In the genomic region with DNA sequence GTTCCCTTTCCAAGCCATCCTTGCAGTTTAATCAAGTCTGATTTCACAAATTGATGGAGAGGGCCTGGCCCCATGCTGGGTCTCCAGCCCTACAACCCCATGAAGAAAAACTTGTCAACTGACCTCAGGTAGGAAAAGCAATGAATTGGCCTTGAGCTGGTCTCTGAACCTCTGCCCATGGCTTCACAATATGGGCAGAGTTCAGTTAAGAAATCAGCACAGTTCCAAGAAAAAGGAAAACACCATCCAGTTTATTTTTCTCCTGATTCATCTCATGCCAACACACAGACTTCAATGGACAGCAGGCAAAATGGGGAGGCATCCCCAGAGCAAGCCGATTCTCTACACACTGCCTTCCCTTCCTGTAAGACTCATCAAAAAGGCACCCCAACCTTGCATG, we compare ENCODE assay signal across 36 cellular contexts. TPM values are rescaled to one million over a fixed set of nuclear protein-coding genes. Genes with fewer than 3 reads are reported as not detected.
"Had no signal": no experiment of that assay in that cellular context is flagged by ENCODE, and none has a peak within 500 bp of the region (broad histone marks: within the 10 kb centered on the region; RNA-seq: fewer than 3 reads in every experiment).

No MANE protein-coding gene starts in this region.

- H3K9me3 ChIP-seq: body of pancreas, breast epithelium, Peyer's patch, SJSA1, SK-N-SH had no signal

- H3K27ac Mint-ChIP-seq: activated B cell treated with CpG ODN at 0.5 μM for 24 hours; activated CD4-positive, alpha-beta memory T cell treated with anti-CD3 and anti-CD28 coated beads for 36 hours; activated naive CD8-positive, alpha-beta T cell treated with anti-CD3 and anti-CD28 coated beads for 36 hours; activated T-cell treated with anti-CD3 and anti-CD28 coated beads, Interleukin-2, amount 50 U/mL, for 72 hours; activated T-helper 17 cell treated with anti-CD3 and anti-CD28 coated beads, Interleukin-2, amount 50 U/mL, for 72 hours; T-helper 1 cell treated with Interleukin-12 subunit alpha and Interleukin-12 subunit beta and Interleukin-4 antibody, amounts not matched to agents 30 μg/mL and 1 μg/mL, for 36 hours; T-helper 2 cell treated with Interferon-gamma antibody and Interleukin-4, amounts not matched to agents 5 μg/mL and 100 μg/mL, for 36 hours had no signal

- H3K4me3 Mint-ChIP-seq: activated B cell treated with CpG ODN at 0.5 μM for 24 hours; activated CD4-positive, alpha-beta memory T cell treated with anti-CD3 and anti-CD28 coated beads for 36 hours; activated naive CD8-positive, alpha-beta T cell treated with anti-CD3 and anti-CD28 coated beads for 36 hours; activated T-cell treated with anti-CD3 and anti-CD28 coated beads, Interleukin-2, amount 50 U/mL, for 72 hours; activated T-helper 17 cell treated with anti-CD3 and anti-CD28 coated beads, Interleukin-2, amount 50 U/mL, for 72 hours; T-helper 1 cell treated with Interleukin-12 subunit alpha and Interleukin-12 subunit beta and Interleukin-4 antibody, amounts not matched to agents 30 μg/mL and 1 μg/mL, for 36 hours; T-helper 2 cell treated with Interferon-gamma antibody and Interleukin-4, amounts not matched to agents 5 μg/mL and 100 μg/mL, for 36 hours had no signal

- ATAC-seq: activated T-cell treated with anti-CD3 and anti-CD28 coated beads, Interleukin-2, amount 50 U/mL, for 72 hours; activated T-helper 17 cell treated with anti-CD3 and anti-CD28 coated beads, Interleukin-2, amount 50 U/mL, for 72 hours; body of pancreas; PC-3 had no signal

- DNase-seq: activated B cell treated with CpG ODN at 0.5 μM for 24 hours; activated CD4-positive, alpha-beta memory T cell treated with anti-CD3 and anti-CD28 coated beads for 36 hours; activated CD4-positive, alpha-beta T cell treated with anti-CD3 and anti-CD28 coated beads for 4 hours; activated CD4-positive, alpha-beta T cell treated with anti-CD3 and anti-CD28 coated beads, Interleukin-2, amount 50 U/mL, for 1 hour; activated CD4-positive, CD25-positive, alpha-beta regulatory T cell treated with anti-CD3 and anti-CD28 coated beads, Interleukin-2, amount 50 U/mL, for 72 hours; activated CD8-positive, alpha-beta memory T cell treated with anti-CD3 and anti-CD28 coated beads, Interleukin-2, amount 50 U/mL, for 4 hours; activated effector memory CD4-positive, alpha-beta T cell treated with anti-CD3 and anti-CD28 coated beads, Interleukin-2, amount 50 U/mL, for 16 hours; activated naive CD4-positive, alpha-beta T cell; activated naive CD4-positive, alpha-beta T cell treated with anti-CD3 and anti-CD28 coated beads, Interleukin-2, amount 50 U/mL, for 16 hours; activated naive CD8-positive, alpha-beta T cell treated with anti-CD3 and anti-CD28 coated beads for 36 hours; activated T-cell treated with anti-CD3 and anti-CD28 coated beads, Interleukin-2, amount 50 U/mL, for 72 hours; body of pancreas; NCI-H1105; NCI-H1417 treated with DMSO at 0.1 percent for 48 hours; NCI-H187 treated with DMSO at 0.1 percent for 48 hours; NCI-H2081; NCI-H2171 treated with DMSO at 0.1 percent for 48 hours; NCI-H2227 treated with DMSO at 0.1 percent for 48 hours; NCI-H524 treated with DMSO at 0.1 percent for 48 hours; NCI-H748 treated with DMSO at 0.1 percent for 48 hours; NK-92 treated with Interleukin-12 subunit alpha and Interleukin-12 subunit beta, amount 100 ng/mL, for 24 hours; PC-3; Peyer's patch; RPMI8226; SHP77 treated with DMSO at 0.1 percent for 48 hours; SK-N-SH had no signal

- H3K9me3 Mint-ChIP-seq: activated B cell treated with CpG ODN at 0.5 μM for 24 hours; activated CD4-positive, alpha-beta memory T cell treated with anti-CD3 and anti-CD28 coated beads for 36 hours; activated naive CD8-positive, alpha-beta T cell treated with anti-CD3 and anti-CD28 coated beads for 36 hours; activated T-cell treated with anti-CD3 and anti-CD28 coated beads, Interleukin-2, amount 50 U/mL, for 72 hours; activated T-helper 17 cell treated with anti-CD3 and anti-CD28 coated beads, Interleukin-2, amount 50 U/mL, for 72 hours; T-helper 1 cell treated with Interleukin-12 subunit alpha and Interleukin-12 subunit beta and Interleukin-4 antibody, amounts not matched to agents 30 μg/mL and 1 μg/mL, for 36 hours; T-helper 2 cell treated with Interferon-gamma antibody and Interleukin-4, amounts not matched to agents 5 μg/mL and 100 μg/mL, for 36 hours had no signal

- H3K4me1 Mint-ChIP-seq: activated B cell treated with CpG ODN at 0.5 μM for 24 hours; activated T-helper 17 cell treated with anti-CD3 and anti-CD28 coated beads, Interleukin-2, amount 50 U/mL, for 72 hours had no signal

- H3K27me3 ChIP-seq: body of pancreas, Peyer's patch, SJSA1 had no signal

- H3K4me1 ChIP-seq: breast epithelium had no signal

- H3K4me3 ChIP-seq: body of pancreas, breast epithelium, Peyer's patch, SJSA1 had no signal

- H3K27me3 Mint-ChIP-seq: activated B cell treated with CpG ODN at 0.5 μM for 24 hours; activated CD4-positive, alpha-beta memory T cell treated with anti-CD3 and anti-CD28 coated beads for 36 hours; activated naive CD8-positive, alpha-beta T cell treated with anti-CD3 and anti-CD28 coated beads for 36 hours; activated T-helper 17 cell treated with anti-CD3 and anti-CD28 coated beads, Interleukin-2, amount 50 U/mL, for 72 hours had no signal

- H3K36me3 ChIP-seq: breast epithelium, Peyer's patch, SJSA1 had no signal

- H3K9ac ChIP-seq: SK-N-SH had no signal

- H3K36me3 Mint-ChIP-seq: activated CD4-positive, alpha-beta memory T cell treated with anti-CD3 and anti-CD28 coated beads for 36 hours; activated naive CD8-positive, alpha-beta T cell treated with anti-CD3 and anti-CD28 coated beads for 36 hours had no signal

- H3K27ac ChIP-seq: body of pancreas, breast epithelium, Peyer's patch, SJSA1, VCaP had no signal

RNA-seq across cellular contexts. Expression of a gene that starts 3.3 kb away (rescaled TPM):
- total RNA-seq: activated B cell treated with CpG ODN at 0.5 μM for 24 hours; activated CD4-positive, alpha-beta memory T cell treated with anti-CD3 and anti-CD28 coated beads for 36 hours; activated naive CD8-positive, alpha-beta T cell treated with anti-CD3 and anti-CD28 coated beads for 36 hours; activated T-cell treated with anti-CD3 and anti-CD28 coated beads, Interleukin-2, amount 50 U/mL, for 72 hours; activated T-helper 17 cell treated with anti-CD3 and anti-CD28 coated beads, Interleukin-2, amount 50 U/mL, for 72 hours; astrocyte; body of pancreas; cardiac septum; MCF 10A; NCI-H460; PC-3; Peyer's patch; SJSA1 had no signal

RNA-seq across cellular contexts. Expression of a gene that starts 20.4 kb away (rescaled TPM):
- total RNA-seq: activated B cell treated with CpG ODN at 0.5 μM for 24 hours; activated CD4-positive, alpha-beta memory T cell treated with anti-CD3 and anti-CD28 coated beads for 36 hours; activated naive CD8-positive, alpha-beta T cell treated with anti-CD3 and anti-CD28 coated beads for 36 hours; activated T-cell treated with anti-CD3 and anti-CD28 coated beads, Interleukin-2, amount 50 U/mL, for 72 hours; activated T-helper 17 cell treated with anti-CD3 and anti-CD28 coated beads, Interleukin-2, amount 50 U/mL, for 72 hours; cardiac septum; MCF 10A; NCI-H460; PC-3 had no signal
